10 cellular contexts compared by ENCODE assay signal in genomic region chr7:44184221-44184873, GRCh38. TPM values are rescaled to one million over a fixed set of nuclear protein-coding genes. Genes with fewer than 3 reads are reported as not detected.
DNase-seq lines count a peak whose midpoint lies in the region; ATAC-seq, FAIRE-seq and TF ChIP-seq lines count a peak whose summit lies in the region.
"Had no signal": no experiment of that assay in that cellular context is flagged by ENCODE, and none has a peak within 500 bp of the region (broad histone marks: within the 10 kb centered on the region; RNA-seq: fewer than 3 reads in every experiment).

No MANE protein-coding gene starts in this region.

- H3K27ac ChIP-seq in tibial artery, result no peak overlapping the region
- H3K27ac ChIP-seq in OCI-LY7 (ENCODE audit: low read depth, low read length, poor library complexity, severe bottlenecking), result no peak overlapping the region

- no peak overlapping the region for H3K4me2 ChIP-seq in OCI-LY7 (ENCODE audit: low read length)

- no peak for ATAC-seq in HG02588 (IDR thresholded peaks at IDR 0.05; ENCODE audit: unreplicated experiment)
- ATAC-seq in HG02870 (IDR thresholded peaks at IDR 0.05; ENCODE audit: unreplicated experiment), result no peak

- FAIRE-seq in RCC 7860 (lab: Jason Lieb, UNC), result peak; percentile 97

- no TSS peak for BruUV-seq in OCI-LY7 (replicated peaks; lab: Mats Ljungman, UMichigan)

- H3K9me3 ChIP-seq in tibial artery (peaks cover 0 to 10% (median 10%) of the 10 kb centered on the region in 3 donors), OCI-LY7 (ENCODE audit: low read length) (no peaks in the 10 kb centered on the region)

- TF ChIP-seq CTCF in tibial artery (IDR thresholded peaks at IDR 0.05) (no peak), OCI-LY7 (conservative IDR thresholded peaks at IDR 0.05; ENCODE audit: low read length) (no peak)

- POLR2A ChIA-PET in OCI-LY7 (lab: Charles Lee), result interaction anchor here (0.5 kb wide), 1 partner anchor 428 kb away, joined by 3 read pairs; no protein-coding TSS in a partner anchor

- H3K4me3 ChIP-seq in tibial artery (no peak overlapping the region), OCI-LY7 (ENCODE audit: low read depth, low read length, poor library complexity, severe bottlenecking) (no peak overlapping the region)

- CTCF ChIA-PET in OCI-LY7 (lab: Charles Lee; ENCODE audit: unreplicated experiment), result no interaction called here

- H3K4me1 ChIP-seq in tibial artery, result no peaks in the 10 kb centered on the region
- no peaks in the 10 kb centered on the region for H3K4me1 ChIP-seq in OCI-LY7 (ENCODE audit: insufficient read depth, low read length, poor library complexity, severe bottlenecking)

- H3K36me3 ChIP-seq in tibial artery (no peaks in the 10 kb centered on the region), OCI-LY7 (ENCODE audit: insufficient read depth, low read length) (no peaks in the 10 kb centered on the region)

- peak; percentile 72 for DNase-seq in GM04504 (ENCODE audit: low read depth)
- peak; percentile 92 for DNase-seq in RCC 7860 (ENCODE audit: low spot score)
- DNase-seq in fibroblast of gingiva (ENCODE audit: low read depth), result peak; percentile 34
- peak; percentile 91 for DNase-seq in renal cortical epithelial cell (ENCODE audit: low read depth)
- no peak for DNase-seq in tibial artery
- no peak for DNase-seq in OCI-LY7 (ENCODE audit: low spot score)
- DNase-seq: activated naive CD4-positive, alpha-beta T cell treated with anti-CD3 and anti-CD28 coated beads, Interleukin-2, amount 50 U/mL, for 16 hours; T-helper 9 cell had no signal

- no peaks in the 10 kb centered on the region for H4K20me1 ChIP-seq in OCI-LY7 (ENCODE audit: insufficient read depth, low read length)

- no peak overlapping the region for H2AFZ ChIP-seq in OCI-LY7 (ENCODE audit: low read length)

- intact Hi-C loops in tibial artery (cut with DNase I; ENCODE audit: low total_unique reads), result loop anchor here (5.0 kb wide), 1 partner anchor 1097 kb away; no protein-coding TSS in a partner anchor
- intact Hi-C loops in OCI-LY7 (cut with micrococcal nuclease; ENCODE audit: unreplicated experiment), result no loop called here

- no peaks in the 10 kb centered on the region for H3K9me2 ChIP-seq in OCI-LY7 (ENCODE audit: insufficient read depth, low read length)

- no peaks in the 10 kb centered on the region for H3K79me2 ChIP-seq in OCI-LY7 (ENCODE audit: insufficient read depth, low read depth, low read length)

- peaks cover 0 to 12% of the 10 kb centered on the region in 2 donors for H3K27me3 ChIP-seq in tibial artery

RNA-seq across cellular contexts. Expression of gene GCK, which starts 4.9 kb away (rescaled TPM):
- total RNA-seq in renal cortical epithelial cell (0.10 TPM in 1 of 2 replicates, not detected in the other), OCI-LY7 (2022) (not detected in 2 replicates)
- total RNA-seq in OCI-LY7 (2014; rRNA removed; shearing (Covaris generic)), result 0.16 TPM in 1 of 2 replicates, not detected in the other

RNA-seq across cellular contexts. Expression of gene YKT6, which starts 16.4 kb away (rescaled TPM):
- total RNA-seq in renal cortical epithelial cell (85.9 and 116 TPM in 2 replicates), OCI-LY7 (2022) (70.5 and 74.2 TPM in 2 replicates)
- total RNA-seq in OCI-LY7 (2014; rRNA removed; shearing (Covaris generic)), result 41.1 and 50.6 TPM in 2 replicates

RNA-seq across cellular contexts. Expression of gene MYL7, which starts 43.2 kb away (rescaled TPM):
- total RNA-seq in renal cortical epithelial cell (not detected in 2 replicates), OCI-LY7 (2022) (not detected in 2 replicates)
- total RNA-seq in OCI-LY7 (2014; rRNA removed; shearing (Covaris generic)), result not detected in 2 replicates

Comparison
In these comparisons a context has a peak if more than half of its experiments do, and no peak if none do; other contexts are left out.
1. DNase-seq: peak in GM04504 (single experiment), RCC 7860 (single experiment), fibroblast of gingiva (single experiment) and renal cortical epithelial cell (single experiment); none in tibial artery (0 of 2) and OCI-LY7 (single experiment).